In genomic region chr20:34683667-34684066, GRCh38 we compare ENCODE assay signal across 7 cellular contexts.
"Had no signal": no experiment of that assay in that cellular context is flagged by ENCODE, and none has a peak within 500 bp of the region (broad histone marks: within the 10 kb centered on the region; RNA-seq: fewer than 3 reads in every experiment).

No MANE protein-coding gene starts in this region.

- DNase-seq: IMR-90, KBM-7, KG1 had no signal

- H3K36me3 Mint-ChIP-seq: IgD-negative memory B cell had no signal

- H3K4me3 Mint-ChIP-seq: IgD-negative memory B cell had no signal

- H3K9me3 Mint-ChIP-seq: IgD-negative memory B cell had no signal

- ATAC-seq: K562 had no signal

- H3K4me3 ChIP-seq: K562 had no signal

- H3K27ac ChIP-seq: HL-60 had no signal

- H3K27me3 Mint-ChIP-seq: IgD-negative memory B cell had no signal

- H3K27ac Mint-ChIP-seq: IgD-negative memory B cell had no signal

- FAIRE-seq: HTR-8/SVneo, K562 had no signal
